ENCODE assay signal across 8 cellular contexts in genomic region chr17:73196500-73196899, GRCh38. TPM values are rescaled to one million over a fixed set of nuclear protein-coding genes. Genes with fewer than 3 reads are reported as not detected.
DNase-seq lines count a peak whose midpoint lies in the region; TF ChIP-seq lines count a peak whose summit lies in the region.

No MANE protein-coding gene starts in this region.

- H3K27ac Mint-ChIP-seq in endothelial cell (ENCODE audit: unreplicated experiment) (no peak overlapping the region), nephron progenitor cell (peak overlapping the region; percentile 67)
- no peak overlapping the region for H3K27ac Mint-ChIP-seq in activated T-helper 2 cell treated with anti-CD3 and anti-CD28 coated beads, Interferon-gamma antibody, Interleukin-2, Interleukin-4, amounts not matched to agents 10 μg/mL and 5 μg/mL and 100 μg/mL, durations not matched to agents 14 hours and 24 hours and 36 hours

- peaks cover 39% of the 10 kb centered on the region for H3K36me3 Mint-ChIP-seq in endothelial cell (ENCODE audit: low read depth, unreplicated experiment)
- H3K36me3 Mint-ChIP-seq in nephron progenitor cell (ENCODE audit: low read depth): peaks cover 58% of the 10 kb centered on the region
- H3K36me3 Mint-ChIP-seq in activated T-helper 2 cell treated with anti-CD3 and anti-CD28 coated beads, Interferon-gamma antibody, Interleukin-2, Interleukin-4, amounts not matched to agents 10 μg/mL and 5 μg/mL and 100 μg/mL, durations not matched to agents 14 hours and 24 hours and 36 hours (ENCODE audit: low read depth): peaks cover 60% of the 10 kb centered on the region

- peak; percentile 16 for TF ChIP-seq CTCF in endothelial cell (IDR thresholded peaks at IDR 0.05; ENCODE audit: unreplicated experiment)
- peak; percentile 31 for TF ChIP-seq CTCF in nephron progenitor cell (IDR thresholded peaks at IDR 0.05)

- no peaks in the 10 kb centered on the region for H3K9me3 Mint-ChIP-seq in endothelial cell (ENCODE audit: unreplicated experiment)
- no peaks in the 10 kb centered on the region for H3K9me3 Mint-ChIP-seq in nephron progenitor cell
- H3K9me3 Mint-ChIP-seq in activated T-helper 2 cell treated with anti-CD3 and anti-CD28 coated beads, Interferon-gamma antibody, Interleukin-2, Interleukin-4, amounts not matched to agents 10 μg/mL and 5 μg/mL and 100 μg/mL, durations not matched to agents 14 hours and 24 hours and 36 hours: no peaks in the 10 kb centered on the region

- H3K27me3 Mint-ChIP-seq in endothelial cell (ENCODE audit: unreplicated experiment) (peaks cover 4% of the 10 kb centered on the region), nephron progenitor cell (ENCODE audit: low read depth, poor library complexity) (peaks cover 5% of the 10 kb centered on the region)
- H3K27me3 Mint-ChIP-seq in activated T-helper 2 cell treated with anti-CD3 and anti-CD28 coated beads, Interferon-gamma antibody, Interleukin-2, Interleukin-4, amounts not matched to agents 10 μg/mL and 5 μg/mL and 100 μg/mL, durations not matched to agents 14 hours and 24 hours and 36 hours (ENCODE audit: low read depth): no peaks in the 10 kb centered on the region

- peak; percentile 88 for DNase-seq in DMS153 treated with DMSO at 0.1 percent for 48 hours (lab: John Stamatoyannopoulos, UW; ENCODE audit: unreplicated experiment)
- DNase-seq in NCI-H2196 treated with DMSO at 0.1 percent for 48 hours (lab: John Stamatoyannopoulos, UW; ENCODE audit: unreplicated experiment): peak; percentile 77
- DNase-seq in endothelial cell (ENCODE audit: low spot score): peak; percentile 40
- peak; percentile 33 for DNase-seq in nephron progenitor cell
- DNase-seq in COR-L47 (lab: John Stamatoyannopoulos, UW): no peak
- DNase-seq in activated T-helper 2 cell treated with anti-CD3 and anti-CD28 coated beads, Interferon-gamma antibody, Interleukin-2, Interleukin-4, amounts not matched to agents 10 μg/mL and 5 μg/mL and 100 μg/mL, durations not matched to agents 14 hours and 24 hours and 36 hours (ENCODE audit: low spot score): no peak
- DNase-seq in germinal center (ENCODE audit: low spot score): no peak
- no peak for DNase-seq in GF-D8 (lab: John Stamatoyannopoulos, UW)

- H3K4me1 Mint-ChIP-seq in endothelial cell (ENCODE audit: unreplicated experiment) (peaks cover 9% of the 10 kb centered on the region), nephron progenitor cell (peaks cover 40% of the 10 kb centered on the region)
- H3K4me1 Mint-ChIP-seq in activated T-helper 2 cell treated with anti-CD3 and anti-CD28 coated beads, Interferon-gamma antibody, Interleukin-2, Interleukin-4, amounts not matched to agents 10 μg/mL and 5 μg/mL and 100 μg/mL, durations not matched to agents 14 hours and 24 hours and 36 hours (ENCODE audit: low read depth): peaks cover 8% of the 10 kb centered on the region

- no peak overlapping the region for H3K4me3 Mint-ChIP-seq in endothelial cell (ENCODE audit: unreplicated experiment)
- H3K4me3 Mint-ChIP-seq in nephron progenitor cell: no peak overlapping the region
- no peak overlapping the region for H3K4me3 Mint-ChIP-seq in activated T-helper 2 cell treated with anti-CD3 and anti-CD28 coated beads, Interferon-gamma antibody, Interleukin-2, Interleukin-4, amounts not matched to agents 10 μg/mL and 5 μg/mL and 100 μg/mL, durations not matched to agents 14 hours and 24 hours and 36 hours (ENCODE audit: low read depth)

- intact Hi-C loops in activated T-helper 2 cell treated with anti-CD3 and anti-CD28 coated beads, Interferon-gamma antibody, Interleukin-2, Interleukin-4, amounts not matched to agents 10 μg/mL and 5 μg/mL and 100 μg/mL, durations not matched to agents 14 hours and 24 hours and 36 hours (cut with micrococcal nuclease): no loop called here

RNA-seq across cellular contexts. Expression of gene COG1, which starts 3.6 kb away (rescaled TPM):
- 27.8 TPM for total RNA-seq in endothelial cell (ENCODE audit: unreplicated experiment)
- total RNA-seq in activated T-helper 2 cell treated with anti-CD3 and anti-CD28 coated beads, Interferon-gamma antibody, Interleukin-2, Interleukin-4, amounts not matched to agents 10 μg/mL and 5 μg/mL and 100 μg/mL, durations not matched to agents 14 hours and 24 hours and 36 hours: 31.4 and 31.5 TPM in 2 replicates

RNA-seq across cellular contexts. Expression of gene SSTR2, which starts 31.7 kb away (rescaled TPM):
- 0.26 TPM for total RNA-seq in endothelial cell (ENCODE audit: unreplicated experiment)
- 0.91 and 0.97 TPM in 2 replicates for total RNA-seq in activated T-helper 2 cell treated with anti-CD3 and anti-CD28 coated beads, Interferon-gamma antibody, Interleukin-2, Interleukin-4, amounts not matched to agents 10 μg/mL and 5 μg/mL and 100 μg/mL, durations not matched to agents 14 hours and 24 hours and 36 hours

Comparison
In these comparisons a context has a peak if more than half of its experiments do, and no peak if none do; other contexts are left out.
1. DNase-seq: peak in DMS153 treated with DMSO at 0.1 percent for 48 hours (single experiment), NCI-H2196 treated with DMSO at 0.1 percent for 48 hours (single experiment), endothelial cell (single experiment) and nephron progenitor cell (single experiment); none in COR-L47 (single experiment), activated T-helper 2 cell treated with anti-CD3 and anti-CD28 coated beads, Interferon-gamma antibody, Interleukin-2, Interleukin-4, amounts not matched to agents 10 μg/mL and 5 μg/mL and 100 μg/mL, durations not matched to agents 14 hours and 24 hours and 36 hours (single experiment), germinal center (single experiment) and GF-D8 (single experiment).